17 cellular contexts compared by ENCODE assay signal in the genomic region with DNA sequence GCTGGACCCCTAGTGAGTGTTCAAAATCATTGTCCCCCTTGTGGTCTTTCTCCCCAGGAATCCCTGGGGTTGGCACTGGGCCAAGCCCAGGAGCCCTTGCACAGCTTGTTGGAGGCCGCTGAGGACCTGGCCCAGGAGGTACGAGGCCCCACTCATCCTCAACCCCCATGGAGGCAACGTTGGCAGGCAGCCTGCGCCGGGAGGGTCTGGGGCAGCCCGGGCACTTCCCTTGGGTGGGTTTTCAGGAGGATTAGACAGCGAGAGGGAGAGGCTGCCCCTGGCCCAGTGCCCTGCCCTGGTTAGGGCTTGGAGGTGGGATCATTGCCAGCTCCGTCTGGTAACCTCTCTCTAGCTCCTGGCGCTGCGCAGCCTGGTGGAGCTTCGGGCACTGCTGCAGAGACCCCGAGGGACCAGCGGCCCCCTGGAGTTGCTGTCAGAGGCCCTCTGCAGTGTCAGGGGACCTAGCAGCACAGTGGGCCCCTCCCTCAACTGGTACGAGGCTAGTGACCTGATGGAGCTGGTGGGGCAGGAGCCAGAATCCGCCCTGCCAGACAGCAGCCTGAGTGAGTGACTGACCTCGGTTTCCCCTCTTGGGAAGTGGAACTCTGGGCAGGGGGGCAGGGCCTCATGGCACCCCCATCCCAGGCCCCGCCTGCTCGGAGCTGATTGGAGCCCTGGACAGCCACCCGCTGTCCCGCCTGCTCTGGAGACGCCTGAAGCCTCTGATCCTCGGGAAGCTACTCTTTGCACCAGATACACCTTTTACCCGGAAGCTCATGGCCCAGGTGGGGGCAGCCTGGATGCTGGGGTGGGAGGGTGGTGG. TPM values are rescaled to one million over a fixed set of nuclear protein-coding genes. Genes with fewer than 3 reads are reported as not detected.
DNase-seq lines count a peak whose midpoint lies in the region; ATAC-seq, FAIRE-seq and TF ChIP-seq lines count a peak whose summit lies in the region.
"Had no signal": no experiment of that assay in that cellular context is flagged by ENCODE, and none has a peak within 500 bp of the region (broad histone marks: within the 10 kb centered on the region; RNA-seq: fewer than 3 reads in every experiment).

No MANE protein-coding gene starts in this region.

- H3K4me3 ChIP-seq in duodenal mucosa (ENCODE audit: low read depth in 1 of 2, low read length in 2 of 2), result peak overlapping the region; percentile 71 to 81
- H3K4me3 ChIP-seq in retinal pigment epithelial cell (ENCODE audit: low read length), result peak overlapping the region; percentile 8
- H3K4me3 ChIP-seq: GM12878 had no signal

- H3K27me3 ChIP-seq in duodenal mucosa (ENCODE audit: control insufficient read depth in 1 of 2, insufficient read depth in 2 of 2, low read length in 2 of 2), result no peaks in the 10 kb centered on the region

- no peaks in the 10 kb centered on the region for H3K9me3 ChIP-seq in duodenal mucosa (ENCODE audit: control insufficient read depth in 1 of 2, low read length in 2 of 2)

- peaks cover 27 to 50% of the 10 kb centered on the region in 2 donors for H3K4me1 ChIP-seq in duodenal mucosa (ENCODE audit: control insufficient read depth in 1 of 2, insufficient read depth in 2 of 2, low read length in 2 of 2)

- peak; percentile 24 for TF ChIP-seq CTCF in retinal pigment epithelial cell (conservative IDR thresholded peaks at IDR 0.05; ENCODE audit: low read depth, low read length)

- peak overlapping the region; percentile 51 to 67 for H3K9ac ChIP-seq in duodenal mucosa (ENCODE audit: low read depth in 1 of 2, low read length in 2 of 2)

- DNase-seq in DMS 273 (lab: John Stamatoyannopoulos, UW; ENCODE audit: unreplicated experiment) (peak; percentile 92), NCI-H1105 (lab: John Stamatoyannopoulos, UW) (peak; percentile 62), retinal pigment epithelial cell (ENCODE audit: low read depth) (no peak), frontal cortex (ENCODE audit: low spot score in 2 of 2) (no peak), RCC 7860 (ENCODE audit: low spot score) (no peak)
- DNase-seq: activated CD4-positive, alpha-beta T cell treated with anti-CD3 and anti-CD28 coated beads for 48 hours; activated naive CD4-positive, alpha-beta T cell; Calu3; HCEC 1CT; Karpas-422; NCI-H526 treated with DMSO at 0.1 percent for 48 hours; occipital lobe; stimulated activated CD4-positive, alpha-beta T cell treated with anti-CD3 and anti-CD28 coated beads, Interleukin-2, amount 100 ng/mL, for 48 hours had no signal

- H3K36me3 ChIP-seq in duodenal mucosa (ENCODE audit: control insufficient read depth in 1 of 2, insufficient read depth in 2 of 2, low read length in 2 of 2), result no peaks in the 10 kb centered on the region

- ATAC-seq in GM21576 (IDR thresholded peaks at IDR 0.05; ENCODE audit: unreplicated experiment), result no peak
- ATAC-seq: GM12878 had no signal

- FAIRE-seq in frontal cortex (lab: Jason Lieb, UNC) (no peak), RCC 7860 (lab: Jason Lieb, UNC) (no peak)
- FAIRE-seq: GM12878 had no signal

- no peak overlapping the region for H3K27ac ChIP-seq in duodenal mucosa (ENCODE audit: low read depth, low read length)

RNA-seq across cellular contexts. Expression of a gene that starts 3.0 kb away (rescaled TPM):
- total RNA-seq in frontal cortex, result 2.0 TPM

RNA-seq across cellular contexts. Expression of a gene that starts 16.5 kb away (rescaled TPM):
- total RNA-seq in frontal cortex, result 8.2 TPM

RNA-seq across cellular contexts. Expression of a gene that starts 21.6 kb away (rescaled TPM):
- not detected for total RNA-seq in frontal cortex
- total RNA-seq: Calu3, GM12878, occipital lobe, SK-MEL-5 had no signal

RNA-seq across cellular contexts. Expression of a gene that starts 22.0 kb away (rescaled TPM):
- 29.3 TPM for total RNA-seq in frontal cortex

RNA-seq across cellular contexts. Expression of a gene that starts 24.1 kb away (rescaled TPM):
- total RNA-seq in frontal cortex, result 1.2 TPM

Comparison
In these comparisons a context has a peak if more than half of its experiments do, and no peak if none do; other contexts are left out.
1. DNase-seq: peak in DMS 273 (single experiment) and NCI-H1105 (single experiment); none in retinal pigment epithelial cell (single experiment), frontal cortex (0 of 2) and RCC 7860 (single experiment).